Comparison of ENCODE assay signal across 8 cellular contexts in the genomic region with DNA sequence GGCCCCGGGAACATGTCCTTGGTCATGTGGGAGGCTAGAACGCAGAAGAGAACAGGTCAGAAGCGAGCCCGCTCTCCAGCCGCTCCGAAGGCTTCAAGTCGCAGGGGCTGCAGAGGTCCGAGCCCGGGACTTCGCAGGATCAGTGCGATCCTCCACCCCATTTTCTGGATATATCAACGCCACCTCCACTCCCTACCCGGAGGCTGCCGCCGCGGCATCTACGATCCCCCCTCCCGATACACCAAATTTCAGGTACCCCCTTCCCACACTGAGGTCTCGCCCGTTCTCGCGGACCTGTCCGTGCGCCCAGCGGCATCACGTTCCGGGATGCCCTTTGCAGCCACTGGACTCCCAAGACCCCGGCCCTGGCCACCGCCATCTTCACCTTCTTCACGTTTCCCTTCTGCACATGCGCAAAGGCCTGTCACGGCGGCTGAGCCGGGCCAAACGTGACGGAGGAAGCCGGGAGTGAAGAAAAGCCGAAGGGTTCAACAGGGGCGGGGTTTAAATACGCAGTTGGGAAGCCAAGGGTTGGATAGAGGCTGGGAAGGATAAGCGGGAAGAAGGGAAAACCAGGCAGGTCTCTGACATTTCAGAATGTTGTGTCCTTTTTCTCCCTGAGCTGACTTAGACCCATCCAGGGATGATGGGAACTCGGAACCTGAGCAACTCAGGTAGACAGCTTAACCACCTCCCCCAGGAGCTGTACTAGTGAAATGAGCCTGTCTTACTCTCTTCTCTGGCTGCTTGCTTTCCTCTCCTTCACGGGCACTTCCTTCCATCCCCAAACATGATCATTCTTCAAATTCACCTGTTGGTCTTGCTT. TPM values are rescaled to one million over a fixed set of nuclear protein-coding genes. Genes with fewer than 3 reads are reported as not detected.
DNase-seq lines count a peak whose midpoint lies in the region; FAIRE-seq and TF ChIP-seq lines count a peak whose summit lies in the region.

A gene (minus strand): TSS at position 399 of the 826 bp plus-strand sequence. CDS start 20 bp downstream, at position 379.

- peak within 1 kb of the TSS; percentile 98 for H3K4me2 ChIP-seq in endothelial cell of umbilical vein (ENCODE audit: insufficient read depth, low read length)

- no peaks in the 10 kb centered on the region for H3K27me3 ChIP-seq in endothelial cell of umbilical vein (ENCODE audit: control insufficient read depth in 2 of 2, insufficient read depth in 2 of 2, low read length in 2 of 2)

- dilution Hi-C loops in endothelial cell of umbilical vein (cut with MboI; ENCODE audit: extremely low pct_ligation_motif_present, low sequenced_read_pairs), result no loop called here

- H3K9ac ChIP-seq in endothelial cell of umbilical vein (replicated peaks; ENCODE audit: extremely low read depth, insufficient read depth, low read length), result peak within 1 kb of the TSS; percentile 93

- H3K4me3 ChIP-seq in AG09309 (ENCODE audit: control insufficient read depth, low read depth, low read length) (peak within 1 kb of the TSS; percentile 84), endothelial cell of umbilical vein (replicated peaks in 1 of 3; ENCODE audit: insufficient read depth in 1 of 3, low read depth in 1 of 3, low read length in 3 of 3) (peak within 1 kb of the TSS; percentile 56 to 81 (median 78))

- POLR2A ChIA-PET in endothelial cell of umbilical vein (lab: Charles Lee), result no interaction called here

- FAIRE-seq in endothelial cell of umbilical vein (lab: Jason Lieb, UNC), result peak; percentile 90

- peaks cover 19 to 24% (median 19%) of the 10 kb centered on the region in 3 donors for H3K4me1 Mint-ChIP-seq in IgD-negative memory B cell

- no peaks in the 10 kb centered on the region for H3K9me3 Mint-ChIP-seq in IgD-negative memory B cell

- no peaks in the 10 kb centered on the region for H3K9me3 ChIP-seq in endothelial cell of umbilical vein (replicated peaks; ENCODE audit: control insufficient read depth, insufficient read depth, low read length)

- CTCF ChIA-PET in endothelial cell of umbilical vein (lab: Charles Lee), result interaction anchor here (1.0 to 3.2 kb wide), 4 partner anchors 9 to 348 kb away, joined by 3 to 28 read pairs (median 6); a partner anchor contains a TSS

- no TSS peak for BruUV-seq in endothelial cell of umbilical vein (replicated peaks; lab: Mats Ljungman, UMichigan)

- H3K36me3 ChIP-seq in endothelial cell of umbilical vein (ENCODE audit: control insufficient read depth in 2 of 2, extremely low read depth in 1 of 2, insufficient read depth in 2 of 2, low read length in 2 of 2), result peaks cover 11% of the 10 kb centered on the region in 2 experiments

- intact Hi-C loops in endothelial cell of umbilical vein (cut with micrococcal nuclease), result loop anchor here (1.0 kb wide), 1 partner anchor 9 kb away; no protein-coding TSS in a partner anchor

- peak within 1 kb of the TSS; percentile 69 to 98 (median 97) for H3K27ac Mint-ChIP-seq in IgD-negative memory B cell

- H4K20me1 ChIP-seq in endothelial cell of umbilical vein (replicated peaks; ENCODE audit: control insufficient read depth, extremely low read depth, insufficient read depth, low read length), result no peaks in the 10 kb centered on the region

- H3K27me3 Mint-ChIP-seq in IgD-negative memory B cell, result no peaks in the 10 kb centered on the region

- peaks cover 21% of the 10 kb centered on the region for H3K79me2 ChIP-seq in endothelial cell of umbilical vein (ENCODE audit: control insufficient read depth, insufficient read depth, low read length)

- peaks cover 14% of the 10 kb centered on the region for H3K4me1 ChIP-seq in endothelial cell of umbilical vein (ENCODE audit: control insufficient read depth, extremely low read depth, insufficient read depth, low read length)

- no peak for TF ChIP-seq CTCF in AG09309 (IDR thresholded peaks at IDR 0.05; ENCODE audit: control insufficient read depth, insufficient read depth, low read depth, low read length, missing control alignments)
- no peak for TF ChIP-seq CTCF in endothelial cell of umbilical vein (IDR thresholded peaks at IDR 0.05; ENCODE audit: extremely low read depth in 1 of 2, insufficient read depth in 1 of 2, low read depth in 1 of 2, low read length in 2 of 2)

- peak within 1 kb of the TSS; percentile 96 to 100 (median 100) for H3K4me3 Mint-ChIP-seq in IgD-negative memory B cell

- peak within 1 kb of the TSS; percentile 99 for H2AFZ ChIP-seq in endothelial cell of umbilical vein (ENCODE audit: low read depth, low read length)

- H3K27ac ChIP-seq in endothelial cell of umbilical vein (ENCODE audit: insufficient read depth, low read depth, low read length), result peak within 1 kb of the TSS; percentile 49

- peak; percentile 86 for TF ChIP-seq POLR2A in endothelial cell of umbilical vein (IDR thresholded peaks at IDR 0.05; ENCODE audit: low read depth, low read length)

- H3K36me3 Mint-ChIP-seq in IgD-negative memory B cell, result no peaks in the 10 kb centered on the region

- H3K9me1 ChIP-seq in endothelial cell of umbilical vein (replicated peaks; ENCODE audit: control insufficient read depth, extremely low read depth, insufficient read depth, low read length), result no peaks in the 10 kb centered on the region

- peak; percentile 33 for DNase-seq in AG09309 (ENCODE audit: low read depth)
- DNase-seq in GM19240 (ENCODE audit: insufficient read length, low spot score), result peak; percentile 68
- peak; percentile 66 for DNase-seq in OCI-M2 (lab: John Stamatoyannopoulos, UW; ENCODE audit: unreplicated experiment)
- peak; percentile 85 for DNase-seq in activated T-cell treated with anti-CD3 and anti-CD28 coated beads for 1 hour (ENCODE audit: low read depth)
- peak; percentile 87 for DNase-seq in endothelial cell of umbilical vein (ENCODE audit: low read depth, low spot score)
- peak; percentile 89 for DNase-seq in middle frontal gyrus (ENCODE audit: extremely low spot score, low spot score)
- peak; percentile 72 to 78 for DNase-seq in stimulated activated CD8-positive, alpha-beta memory T cell treated with anti-CD3 and anti-CD28 coated beads, Interleukin-2, amount 100 ng/mL, for 1 hour (ENCODE audit: low read depth in 2 of 2)

TF ChIP-seq in endothelial cell of umbilical vein, 7 proteins besides CTCF, POLR2A, EP300 and RAD21:
- TF ChIP-seq POLR2AphosphoS5 (IDR thresholded peaks at IDR 0.05; ENCODE audit: insufficient read depth, low read depth, low read length), result peak; percentile 75
- TF ChIP-seq EZH2 (IDR thresholded peaks at IDR 0.05; ENCODE audit: borderline replicate concordance, low read depth, low read length, severe bottlenecking), result no peak

RNA-seq across cellular contexts. Expression of the gene that starts here (rescaled TPM):
- polyA plus RNA-seq in IgD-negative memory B cell (353 TPM), endothelial cell of umbilical vein (516 and 526 TPM in 2 replicates)
- total RNA-seq in endothelial cell of umbilical vein, result 193 and 202 TPM in 2 replicates
- polyA plus RNA-seq in endothelial cell of umbilical vein (2011; cell fraction: cytosol; rRNA removed), result 320 and 328 TPM in 2 replicates
- 118 and 126 TPM in 2 replicates for polyA plus RNA-seq in endothelial cell of umbilical vein (2011; cell fraction: nucleus; rRNA removed)
- 264 and 270 TPM in 2 replicates for polyA plus RNA-seq in endothelial cell of umbilical vein (2012)
- polyA minus RNA-seq in endothelial cell of umbilical vein, result 170 and 194 TPM in 2 replicates
- 83.7 TPM for polyA minus RNA-seq in endothelial cell of umbilical vein (2011; cell fraction: cytosol; rRNA and poly(A)+ RNA removed)
- 51.3 and 51.4 TPM in 2 replicates for polyA minus RNA-seq in endothelial cell of umbilical vein (2011; cell fraction: nucleus; rRNA and poly(A)+ RNA removed)

Comparison
In these comparisons a context has a peak if more than half of its experiments do, and no peak if none do; other contexts are left out.
1. Peak in every context shown above with its lines: DNase-seq, H3K4me3 ChIP-seq and H3K27ac ChIP-seq.
2. DNase-seq: peak in every context shown above with its lines; median percentile 89 in middle frontal gyrus; 87 in endothelial cell of umbilical vein; 85 in activated T-cell treated with anti-CD3 and anti-CD28 coated beads for 1 hour; 75 in stimulated activated CD8-positive, alpha-beta memory T cell treated with anti-CD3 and anti-CD28 coated beads, Interleukin-2, amount 100 ng/mL, for 1 hour; 68 in GM19240; 66 in OCI-M2; 33 in AG09309.